19 cellular contexts compared by ENCODE assay signal in the genomic region with DNA sequence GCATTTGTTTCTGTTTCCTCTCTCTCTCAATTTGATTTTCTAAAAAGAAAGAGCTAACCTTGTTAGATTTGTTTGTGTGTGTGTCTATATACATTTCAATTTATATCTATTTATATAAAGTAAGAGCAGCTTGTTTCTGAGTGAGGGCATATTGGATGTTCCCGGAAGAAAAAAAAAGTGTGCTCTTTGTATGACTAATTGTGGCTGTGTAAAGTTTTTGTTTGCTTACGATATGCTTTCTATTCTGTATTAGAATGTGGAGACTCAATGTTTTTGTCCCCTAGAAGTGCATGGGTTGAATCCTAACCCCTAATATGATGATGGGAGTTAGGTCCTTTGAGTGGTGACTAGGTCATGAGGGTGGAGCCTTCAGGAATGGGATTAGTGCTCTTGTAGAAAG.
DNase-seq lines count a peak whose midpoint lies in the region; ATAC-seq and TF ChIP-seq lines count a peak whose summit lies in the region.
"Had no signal": no experiment of that assay in that cellular context is flagged by ENCODE, and none has a peak within 500 bp of the region (broad histone marks: within the 10 kb centered on the region; RNA-seq: fewer than 3 reads in every experiment).

No MANE protein-coding gene starts in this region.

- no peaks in the 10 kb centered on the region for H4K20me1 ChIP-seq in PC-3 (ENCODE audit: low read length)
- no peaks in the 10 kb centered on the region for H4K20me1 ChIP-seq in fibroblast of lung (ENCODE audit: control insufficient read depth, extremely low read depth, insufficient read depth, low read length)

- H3K9ac ChIP-seq in PC-3 (ENCODE audit: low read length) (no peak overlapping the region), fibroblast of lung (ENCODE audit: insufficient read depth, low read length) (no peak overlapping the region)

- no peaks in the 10 kb centered on the region for H3K9me3 ChIP-seq in PC-3 (ENCODE audit: low read length)
- no peaks in the 10 kb centered on the region for H3K9me3 ChIP-seq in fibroblast of lung (ENCODE audit: control insufficient read depth, insufficient read depth, low read depth, low read length)
- H3K9me3 ChIP-seq in HAP-1: no peaks in the 10 kb centered on the region
- H3K9me3 ChIP-seq: adrenal gland, heart right ventricle had no signal

- peak overlapping the region; percentile 41; the same call in 1 of the 2 replicates for H2AFZ ChIP-seq in PC-3 (ENCODE audit: low read length)
- H2AFZ ChIP-seq in fibroblast of lung (ENCODE audit: low read length): no peak overlapping the region

- ATAC-seq in GM19468 (IDR thresholded peaks at IDR 0.05; ENCODE audit: extremely low read depth, unreplicated experiment): peak; percentile 42
- peak; percentile 39; the same call in 1 of the 2 replicates for ATAC-seq in PC-3
- ATAC-seq: effector memory CD8-positive, alpha-beta T cell; heart right ventricle had no signal

- intact Hi-C loops in PC-3 (cut with micrococcal nuclease): loop anchor here (5.0 kb wide), 1 partner anchor 53 kb away; no protein-coding TSS in a partner anchor

- H3K4me1 ChIP-seq in PC-3 (ENCODE audit: insufficient read depth, low read length) (peaks cover 23% of the 10 kb centered on the region; the same call in 1 of the 2 replicates), fibroblast of lung (ENCODE audit: control insufficient read depth, extremely low read depth, insufficient read depth, low read length) (no peaks in the 10 kb centered on the region), HAP-1 (no peaks in the 10 kb centered on the region)
- H3K4me1 ChIP-seq: adrenal gland had no signal

- TF ChIP-seq CTCF in PC-3 (conservative IDR thresholded peaks at IDR 0.05; ENCODE audit: low read depth, low read length) (no peak), fibroblast of lung (conservative IDR thresholded peaks at IDR 0.05 in 1 of 2, IDR thresholded peaks at IDR 0.05 in 1 of 2; ENCODE audit: low read depth in 1 of 2, low read length in 2 of 2) (no peak)

- H3K4me3 ChIP-seq in PC-3 (ENCODE audit: low read length): no peak overlapping the region
- H3K4me3 ChIP-seq in fibroblast of lung (replicated peaks in 1 of 4; ENCODE audit: control extremely low read depth in 1 of 4, insufficient read depth in 1 of 4, low read depth in 3 of 4, low read length in 4 of 4): no peak overlapping the region
- no peak overlapping the region for H3K4me3 ChIP-seq in HAP-1
- H3K4me3 ChIP-seq: adrenal gland, heart right ventricle had no signal

- CTCF ChIA-PET in PC-3 (lab: Charles Lee): interaction anchor here (0.6 kb wide), 1 partner anchor 91 kb away, joined by 3 read pairs; no protein-coding TSS in a partner anchor

- H3K4me2 ChIP-seq in PC-3 (ENCODE audit: low read length) (peak overlapping the region; percentile 22; the same call in 1 of the 2 replicates), fibroblast of lung (ENCODE audit: extremely low read depth, insufficient read depth, low read length) (no peak overlapping the region)

- peak; percentile 48 for DNase-seq in ELR (ENCODE audit: low read depth)
- peak; percentile 48 for DNase-seq in PC-3
- peak; percentile 37 to 42 for DNase-seq in fibroblast of lung (ENCODE audit: low read depth in 2 of 2)
- no peak for DNase-seq in NCI-H1694 treated with DMSO at 0.1 percent for 48 hours (lab: John Stamatoyannopoulos, UW)
- no peak for DNase-seq in HAP-1 (ENCODE audit: low spot score in 2 of 2)
- no peak for DNase-seq in NCI-H2081 (lab: John Stamatoyannopoulos, UW)
- no peak for DNase-seq in GF-D8 (lab: John Stamatoyannopoulos, UW)
- DNase-seq: adrenal gland; CD4-positive, alpha-beta memory T cell; DMS79; effector memory CD8-positive, alpha-beta T cell; heart right ventricle; islet precursor cell; NCI-H187 treated with DMSO at 0.1 percent for 48 hours; NCI-H345; posterior cingulate gyrus; RPMI8226; stimulated activated CD4-positive, alpha-beta T cell treated with anti-CD3 and anti-CD28 coated beads, Interleukin-4, amount 100 ng/mL, for 1 hour had no signal

- no TSS peak for BruUV-seq in PC-3 (replicated peaks; lab: Mats Ljungman, UMichigan)

- POLR2A ChIA-PET in PC-3 (lab: Charles Lee; ENCODE audit: unreplicated experiment): no interaction called here

- H3F3A ChIP-seq in PC-3 (ENCODE audit: low read length, unreplicated experiment): no peaks in the 10 kb centered on the region

- no peak overlapping the region for H3K27ac ChIP-seq in PC-3 (ENCODE audit: low read length)
- H3K27ac ChIP-seq in fibroblast of lung (ENCODE audit: insufficient read depth, low read length): no peak overlapping the region
- H3K27ac ChIP-seq: adrenal gland, heart right ventricle had no signal

- H3K36me3 ChIP-seq in PC-3 (ENCODE audit: low read depth, low read length): no peaks in the 10 kb centered on the region
- no peaks in the 10 kb centered on the region for H3K36me3 ChIP-seq in fibroblast of lung (ENCODE audit: control insufficient read depth, insufficient read depth, low read length)
- no peaks in the 10 kb centered on the region for H3K36me3 ChIP-seq in HAP-1 (replicated peaks)
- H3K36me3 ChIP-seq: adrenal gland, heart right ventricle had no signal

- no peaks in the 10 kb centered on the region for H3K9me2 ChIP-seq in PC-3 (replicated peaks; ENCODE audit: low read length)

- in situ Hi-C loops in HAP-1 (cut with MboI; ENCODE audit: low sequenced_read_pairs): no loop called here

- H3K79me2 ChIP-seq in PC-3 (ENCODE audit: low read length) (no peaks in the 10 kb centered on the region), fibroblast of lung (ENCODE audit: control insufficient read depth, insufficient read depth, low read length) (no peaks in the 10 kb centered on the region)

- no peaks in the 10 kb centered on the region for H3K27me3 ChIP-seq in PC-3 (ENCODE audit: low read length)
- H3K27me3 ChIP-seq in fibroblast of lung (ENCODE audit: control insufficient read depth, insufficient read depth, low read length): no peaks in the 10 kb centered on the region
- H3K27me3 ChIP-seq in HAP-1 (ENCODE audit: low read depth): no peaks in the 10 kb centered on the region
- H3K27me3 ChIP-seq: adrenal gland, heart right ventricle had no signal

Comparison
In these comparisons a context has a peak if more than half of its experiments do, and no peak if none do; other contexts are left out.
1. DNase-seq: peak in ELR (single experiment), PC-3 (single experiment) and fibroblast of lung (2 of 2); none in NCI-H1694 treated with DMSO at 0.1 percent for 48 hours (single experiment), HAP-1 (0 of 2), NCI-H2081 (0 of 2) and GF-D8 (single experiment).